In genomic region chr18:58572181-58572580, GRCh38 we compare ENCODE assay signal across 16 cellular contexts. TPM values are rescaled to one million over a fixed set of nuclear protein-coding genes. Genes with fewer than 3 reads are reported as not detected.
DNase-seq lines count a peak whose midpoint lies in the region; ATAC-seq and TF ChIP-seq lines count a peak whose summit lies in the region.
"Had no signal": no experiment of that assay in that cellular context is flagged by ENCODE, and none has a peak within 500 bp of the region (broad histone marks: within the 10 kb centered on the region; RNA-seq: fewer than 3 reads in every experiment).

No MANE protein-coding gene starts in this region.

- H3K4me1 ChIP-seq in PC-9 (replicated peaks; ENCODE audit: insufficient read depth) = peaks cover 6% of the 10 kb centered on the region; the same call in 1 of the 2 replicates
- H3K4me1 ChIP-seq: upper lobe of left lung had no signal

- H3K27ac ChIP-seq in PC-9 (peak overlapping the region; percentile 11; the same call in 1 of the 2 replicates), epithelial cell of prostate (no peak overlapping the region)
- H3K27ac ChIP-seq: skin epidermis, upper lobe of left lung had no signal

- POLR2A ChIA-PET in PC-9 (lab: Charles Lee; ENCODE audit: unreplicated experiment) = no interaction called here

- no peak overlapping the region for H2AFZ ChIP-seq in PC-9

- no peaks in the 10 kb centered on the region for H3K27me3 ChIP-seq in PC-9 (ENCODE audit: insufficient read depth, low read depth)
- H3K27me3 ChIP-seq: upper lobe of left lung had no signal

- H3F3A ChIP-seq in PC-9 (ENCODE audit: insufficient read depth, low read depth) = 0 out of 2 replicates have a peak, but pooled peaks cover 11% of the 10 kb centered on the region

- intact Hi-C loops in PC-9 (cut with micrococcal nuclease; ENCODE audit: unreplicated experiment) = no loop called here

- CTCF ChIA-PET in PC-9 (lab: Charles Lee) = no interaction called here

- H3K79me2 ChIP-seq in PC-9 (ENCODE audit: low read depth) = no peaks in the 10 kb centered on the region

- no peaks in the 10 kb centered on the region for H3K36me3 ChIP-seq in PC-9 (ENCODE audit: low read depth)
- H3K36me3 ChIP-seq: upper lobe of left lung had no signal

- DNase-seq in GM12865 (ENCODE audit: low read depth) = peak; percentile 50
- DNase-seq in PC-9 = peak in 1 of 2 experiments; percentile 40
- DNase-seq in epithelial cell of prostate (ENCODE audit: low read depth, low spot score) = peak; percentile 75
- DNase-seq in skeletal muscle cell (ENCODE audit: low read depth) = peak; percentile 98
- no peak for DNase-seq in anterior cingulate cortex (lab: John Stamatoyannopoulos, UW)
- no peak for DNase-seq in AML-193 (lab: John Stamatoyannopoulos, UW)
- DNase-seq: activated B cell treated with CpG ODN at 0.5 μM for 24 hours; activated T-cell treated with anti-CD3 and anti-CD28 coated beads, Interleukin-2, amount 50 U/mL, for 4 hours; cortex of kidney; DMS79 treated with DMSO at 0.1 percent for 48 hours; hypothalamus; NCI-H2107; upper lobe of left lung had no signal

- ATAC-seq in GM21786 (IDR thresholded peaks at IDR 0.05; ENCODE audit: unreplicated experiment) = no peak
- ATAC-seq: activated T-cell treated with anti-CD3 and anti-CD28 coated beads, Interleukin-2, amount 50 U/mL, for 4 hours; Right ventricle myocardium inferior had no signal

- TF ChIP-seq CTCF in GM12865 (IDR thresholded peaks at IDR 0.05; ENCODE audit: insufficient read depth, low read depth, low read length, missing control alignments) (no peak), PC-9 (conservative IDR thresholded peaks at IDR 0.05) (no peak)

- H3K4me3 ChIP-seq in GM12865 (ENCODE audit: low read depth, low read length) (no peak overlapping the region), PC-9 (no peak overlapping the region), skeletal muscle cell (ENCODE audit: low read depth, low read length) (no peak overlapping the region)
- H3K4me3 ChIP-seq: skin epidermis, upper lobe of left lung had no signal

- no peaks in the 10 kb centered on the region for H3K9me2 ChIP-seq in PC-9 (ENCODE audit: insufficient read depth)

- H3K9me3 ChIP-seq in PC-9 (ENCODE audit: insufficient read depth, low read depth) = peaks cover 4% of the 10 kb centered on the region; the same call in 1 of the 2 replicates
- H3K9me3 ChIP-seq: upper lobe of left lung had no signal

- no peaks in the 10 kb centered on the region for H4K20me1 ChIP-seq in PC-9 (ENCODE audit: insufficient read depth)

- no peak overlapping the region for H3K4me2 ChIP-seq in PC-9

- no TSS peak for BruUV-seq in PC-9 (replicated peaks; lab: Mats Ljungman, UMichigan)

RNA-seq across cellular contexts. Expression of gene ALPK2, which starts 56.7 kb away (rescaled TPM):
- total RNA-seq in PC-9 (2021) = 0.10 and 0.28 TPM in 2 replicates

Comparison
In these comparisons a context has a peak if more than half of its experiments do, and no peak if none do; other contexts are left out.
1. DNase-seq: peak in GM12865 (single experiment), epithelial cell of prostate (single experiment) and skeletal muscle cell (single experiment); none in anterior cingulate cortex (0 of 58) and AML-193 (0 of 2).